In the genomic region with DNA sequence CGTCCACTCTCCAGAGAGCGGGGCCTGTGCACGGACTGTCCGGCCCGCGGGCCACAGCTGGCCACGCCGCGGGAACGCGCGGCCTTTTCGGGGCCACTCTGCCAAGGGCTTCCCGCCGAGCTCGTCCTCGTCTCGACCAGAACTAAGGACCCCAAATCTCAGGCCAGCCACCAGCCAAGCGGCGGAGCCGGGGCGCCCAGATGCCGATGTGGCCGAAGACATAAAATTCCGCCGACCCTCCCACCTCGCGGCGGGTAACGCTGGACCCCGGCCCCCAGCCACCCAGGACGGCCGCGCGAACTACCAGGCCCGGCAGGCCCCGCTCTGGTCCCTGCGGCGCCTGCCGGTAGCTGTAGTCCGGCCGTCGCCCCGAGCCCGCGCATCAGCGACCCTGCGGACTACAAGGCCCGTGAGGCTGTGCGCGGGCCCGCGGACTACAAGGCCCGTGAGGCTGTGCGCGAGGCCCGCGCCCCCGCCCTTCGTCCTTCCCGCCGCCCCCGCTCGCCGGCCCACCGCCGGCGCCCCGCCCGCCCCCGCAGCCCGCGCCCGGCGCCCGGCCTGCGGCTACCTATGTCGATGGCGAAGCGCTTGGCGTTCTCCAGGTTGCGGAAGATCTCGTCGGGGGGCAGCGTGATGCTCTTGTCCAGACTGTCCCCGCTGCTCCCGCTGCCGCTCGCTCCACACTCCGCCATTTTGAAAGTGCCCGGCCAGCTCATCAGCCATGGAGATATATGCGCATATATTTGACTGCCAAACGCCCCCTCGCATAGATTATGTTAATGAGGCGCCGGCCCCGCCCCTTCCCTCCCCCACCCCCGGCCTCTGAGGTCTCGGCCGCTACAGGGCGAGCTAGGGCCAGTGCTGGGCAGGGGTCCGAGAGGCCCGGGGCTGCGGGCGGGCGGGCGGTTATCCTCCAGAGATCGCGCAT, we compare ENCODE assay signal across 1 cellular context.
TF ChIP-seq lines count a peak whose summit lies in the region.

A gene (minus strand): TSS at position 701 of the 928 bp plus-strand sequence. CDS start 9 bp downstream, at position 692.

TF ChIP-seq in K562, 482 proteins besides CTCF, POLR2A, EP300 and RAD21 (continued from another document and continues in another):
- TF ChIP-seq, protein P1, sequence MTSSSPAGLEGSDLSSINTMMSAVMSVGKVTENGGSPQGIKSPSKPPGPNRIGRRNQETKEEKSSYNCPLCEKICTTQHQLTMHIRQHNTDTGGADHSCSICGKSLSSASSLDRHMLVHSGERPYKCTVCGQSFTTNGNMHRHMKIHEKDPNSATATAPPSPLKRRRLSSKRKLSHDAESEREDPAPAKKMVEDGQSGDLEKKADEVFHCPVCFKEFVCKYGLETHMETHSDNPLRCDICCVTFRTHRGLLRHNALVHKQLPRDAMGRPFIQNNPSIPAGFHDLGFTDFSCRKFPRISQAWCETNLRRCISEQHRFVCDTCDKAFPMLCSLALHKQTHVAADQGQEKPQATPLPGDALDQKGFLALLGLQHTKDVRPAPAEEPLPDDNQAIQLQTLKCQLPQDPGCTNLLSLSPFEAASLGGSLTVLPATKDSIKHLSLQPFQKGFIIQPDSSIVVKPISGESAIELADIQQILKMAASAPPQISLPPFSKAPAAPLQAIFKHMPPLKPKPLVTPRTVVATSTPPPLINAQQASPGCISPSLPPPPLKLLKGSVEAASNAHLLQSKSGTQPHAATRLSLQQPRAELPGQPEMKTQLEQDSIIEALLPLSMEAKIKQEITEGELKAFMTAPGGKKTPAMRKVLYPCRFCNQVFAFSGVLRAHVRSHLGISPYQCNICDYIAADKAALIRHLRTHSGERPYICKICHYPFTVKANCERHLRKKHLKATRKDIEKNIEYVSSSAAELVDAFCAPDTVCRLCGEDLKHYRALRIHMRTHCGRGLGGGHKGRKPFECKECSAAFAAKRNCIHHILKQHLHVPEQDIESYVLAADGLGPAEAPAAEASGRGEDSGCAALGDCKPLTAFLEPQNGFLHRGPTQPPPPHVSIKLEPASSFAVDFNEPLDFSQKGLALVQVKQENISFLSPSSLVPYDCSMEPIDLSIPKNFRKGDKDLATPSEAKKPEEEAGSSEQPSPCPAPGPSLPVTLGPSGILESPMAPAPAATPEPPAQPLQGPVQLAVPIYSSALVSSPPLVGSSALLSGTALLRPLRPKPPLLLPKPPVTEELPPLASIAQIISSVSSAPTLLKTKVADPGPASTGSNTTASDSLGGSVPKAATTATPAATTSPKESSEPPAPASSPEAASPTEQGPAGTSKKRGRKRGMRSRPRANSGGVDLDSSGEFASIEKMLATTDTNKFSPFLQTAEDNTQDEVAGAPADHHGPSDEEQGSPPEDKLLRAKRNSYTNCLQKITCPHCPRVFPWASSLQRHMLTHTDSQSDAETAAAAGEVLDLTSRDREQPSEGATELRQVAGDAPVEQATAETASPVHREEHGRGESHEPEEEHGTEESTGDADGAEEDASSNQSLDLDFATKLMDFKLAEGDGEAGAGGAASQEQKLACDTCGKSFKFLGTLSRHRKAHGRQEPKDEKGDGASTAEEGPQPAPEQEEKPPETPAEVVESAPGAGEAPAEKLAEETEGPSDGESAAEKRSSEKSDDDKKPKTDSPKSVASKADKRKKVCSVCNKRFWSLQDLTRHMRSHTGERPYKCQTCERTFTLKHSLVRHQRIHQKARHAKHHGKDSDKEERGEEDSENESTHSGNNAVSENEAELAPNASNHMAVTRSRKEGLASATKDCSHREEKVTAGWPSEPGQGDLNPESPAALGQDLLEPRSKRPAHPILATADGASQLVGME (CRISPR knock-in tag; IDR thresholded peaks at IDR 0.05), result 0 out of 2 replicates have a peak, but pooled peaks have one; percentile 37
- TF ChIP-seq CCAR2 (IDR thresholded peaks at IDR 0.05; ENCODE audit: low read depth, low read length) (no peak), SAFB2 (IDR thresholded peaks at IDR 0.05; ENCODE audit: borderline replicate concordance, low read depth, low read length, severe bottlenecking) (no peak), SPI1 (IDR thresholded peaks at IDR 0.05; ENCODE audit: borderline replicate concordance, low read depth, low read length) (no peak), PRMT5 (CRISPR knock-in tag; IDR thresholded peaks at IDR 0.05) (no peak), ZNF140 (CRISPR knock-in tag; IDR thresholded peaks at IDR 0.05) (no peak), SAFB (IDR thresholded peaks at IDR 0.05; ENCODE audit: borderline replicate concordance, low read depth, low read length) (0 out of 2 replicates have a peak, but pooled peaks have one; percentile 68), MCM3 (IDR thresholded peaks at IDR 0.05) (no peak), POU5F1 (IDR thresholded peaks at IDR 0.05; ENCODE audit: borderline replicate concordance, low read depth, low read length, partially characterized antibody) (peak; percentile 84), ZNF695 (CRISPR knock-in tag; IDR thresholded peaks at IDR 0.05) (no peak), E2F3 (CRISPR knock-in tag; IDR thresholded peaks at IDR 0.05) (peak; percentile 87; the same call in 1 of the 2 replicates), MYNN (IDR thresholded peaks at IDR 0.05) (no peak), MYNN (CRISPR knock-in tag; IDR thresholded peaks at IDR 0.05) (no peak), ZBTB17 (CRISPR knock-in tag; IDR thresholded peaks at IDR 0.05) (peak; percentile 88; the same call in 1 of the 2 replicates), ZEB2 (IDR thresholded peaks at IDR 0.05) (no peak), ESRRA (IDR thresholded peaks at IDR 0.05; ENCODE audit: borderline replicate concordance, low read depth) (peak; percentile 67; the same call in 1 of the 2 replicates), HNRNPLL (IDR thresholded peaks at IDR 0.05; ENCODE audit: low read depth, low read length, poor library complexity, severe bottlenecking) (no peak), EWSR1 (IDR thresholded peaks at IDR 0.05; ENCODE audit: borderline replicate concordance, low read depth, partially characterized antibody) (no peak), ADNP (tag; IDR thresholded peaks at IDR 0.05) (no peak), MTF1 (CRISPR knock-in tag; IDR thresholded peaks at IDR 0.05; ENCODE audit: borderline replicate concordance) (no peak), RFX1 (IDR thresholded peaks at IDR 0.05) (no peak), KLF16 (IDR thresholded peaks at IDR 0.05) (no peak), ELF2 (CRISPR knock-in tag; IDR thresholded peaks at IDR 0.05) (no peak), GATAD2B (IDR thresholded peaks at IDR 0.05; ENCODE audit: borderline replicate concordance) (0 out of 2 replicates have a peak, but pooled peaks have one; percentile 54), HNRNPK (IDR thresholded peaks at IDR 0.05; ENCODE audit: low read depth, low read length, poor library complexity, severe bottlenecking) (no peak), KLF10 (CRISPR knock-in tag; IDR thresholded peaks at IDR 0.05) (no peak), KHSRP (IDR thresholded peaks at IDR 0.05) (no peak), STAG1 (CRISPR knock-in tag; IDR thresholded peaks at IDR 0.05; ENCODE audit: borderline replicate concordance) (no peak; the same call in 1 of the 2 replicates), NUFIP1 (IDR thresholded peaks at IDR 0.05; ENCODE audit: partially characterized antibody) (no peak), MTA1 (IDR thresholded peaks at IDR 0.05; ENCODE audit: borderline replicate concordance) (no peak), LCOR (CRISPR knock-in tag; IDR thresholded peaks at IDR 0.05) (0 out of 2 replicates have a peak, but pooled peaks have one; percentile 50), RBM22 (IDR thresholded peaks at IDR 0.05; ENCODE audit: low read depth, low read length, poor library complexity, severe bottlenecking) (no peak), NR4A1 (CRISPR knock-in tag; IDR thresholded peaks at IDR 0.05) (no peak), NR4A1 (tag; IDR thresholded peaks at IDR 0.05) (peak; percentile 78; the same call in 1 of the 2 replicates), POLR2AphosphoS2 (IDR thresholded peaks at IDR 0.05; ENCODE audit: low read length) (no peak), MED1 (CRISPR knock-in tag; IDR thresholded peaks at IDR 0.05; ENCODE audit: borderline replicate concordance) (no peak), RAD51 (IDR thresholded peaks at IDR 0.05; ENCODE audit: borderline replicate concordance, low read depth) (no peak)
- TF ChIP-seq, protein P2, sequence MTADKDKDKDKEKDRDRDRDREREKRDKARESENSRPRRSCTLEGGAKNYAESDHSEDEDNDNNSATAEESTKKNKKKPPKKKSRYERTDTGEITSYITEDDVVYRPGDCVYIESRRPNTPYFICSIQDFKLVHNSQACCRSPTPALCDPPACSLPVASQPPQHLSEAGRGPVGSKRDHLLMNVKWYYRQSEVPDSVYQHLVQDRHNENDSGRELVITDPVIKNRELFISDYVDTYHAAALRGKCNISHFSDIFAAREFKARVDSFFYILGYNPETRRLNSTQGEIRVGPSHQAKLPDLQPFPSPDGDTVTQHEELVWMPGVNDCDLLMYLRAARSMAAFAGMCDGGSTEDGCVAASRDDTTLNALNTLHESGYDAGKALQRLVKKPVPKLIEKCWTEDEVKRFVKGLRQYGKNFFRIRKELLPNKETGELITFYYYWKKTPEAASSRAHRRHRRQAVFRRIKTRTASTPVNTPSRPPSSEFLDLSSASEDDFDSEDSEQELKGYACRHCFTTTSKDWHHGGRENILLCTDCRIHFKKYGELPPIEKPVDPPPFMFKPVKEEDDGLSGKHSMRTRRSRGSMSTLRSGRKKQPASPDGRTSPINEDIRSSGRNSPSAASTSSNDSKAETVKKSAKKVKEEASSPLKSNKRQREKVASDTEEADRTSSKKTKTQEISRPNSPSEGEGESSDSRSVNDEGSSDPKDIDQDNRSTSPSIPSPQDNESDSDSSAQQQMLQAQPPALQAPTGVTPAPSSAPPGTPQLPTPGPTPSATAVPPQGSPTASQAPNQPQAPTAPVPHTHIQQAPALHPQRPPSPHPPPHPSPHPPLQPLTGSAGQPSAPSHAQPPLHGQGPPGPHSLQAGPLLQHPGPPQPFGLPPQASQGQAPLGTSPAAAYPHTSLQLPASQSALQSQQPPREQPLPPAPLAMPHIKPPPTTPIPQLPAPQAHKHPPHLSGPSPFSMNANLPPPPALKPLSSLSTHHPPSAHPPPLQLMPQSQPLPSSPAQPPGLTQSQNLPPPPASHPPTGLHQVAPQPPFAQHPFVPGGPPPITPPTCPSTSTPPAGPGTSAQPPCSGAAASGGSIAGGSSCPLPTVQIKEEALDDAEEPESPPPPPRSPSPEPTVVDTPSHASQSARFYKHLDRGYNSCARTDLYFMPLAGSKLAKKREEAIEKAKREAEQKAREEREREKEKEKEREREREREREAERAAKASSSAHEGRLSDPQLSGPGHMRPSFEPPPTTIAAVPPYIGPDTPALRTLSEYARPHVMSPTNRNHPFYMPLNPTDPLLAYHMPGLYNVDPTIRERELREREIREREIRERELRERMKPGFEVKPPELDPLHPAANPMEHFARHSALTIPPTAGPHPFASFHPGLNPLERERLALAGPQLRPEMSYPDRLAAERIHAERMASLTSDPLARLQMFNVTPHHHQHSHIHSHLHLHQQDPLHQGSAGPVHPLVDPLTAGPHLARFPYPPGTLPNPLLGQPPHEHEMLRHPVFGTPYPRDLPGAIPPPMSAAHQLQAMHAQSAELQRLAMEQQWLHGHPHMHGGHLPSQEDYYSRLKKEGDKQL (CRISPR knock-in tag; IDR thresholded peaks at IDR 0.05; ENCODE audit: borderline replicate concordance), result no peak
- TF ChIP-seq, protein P3, sequence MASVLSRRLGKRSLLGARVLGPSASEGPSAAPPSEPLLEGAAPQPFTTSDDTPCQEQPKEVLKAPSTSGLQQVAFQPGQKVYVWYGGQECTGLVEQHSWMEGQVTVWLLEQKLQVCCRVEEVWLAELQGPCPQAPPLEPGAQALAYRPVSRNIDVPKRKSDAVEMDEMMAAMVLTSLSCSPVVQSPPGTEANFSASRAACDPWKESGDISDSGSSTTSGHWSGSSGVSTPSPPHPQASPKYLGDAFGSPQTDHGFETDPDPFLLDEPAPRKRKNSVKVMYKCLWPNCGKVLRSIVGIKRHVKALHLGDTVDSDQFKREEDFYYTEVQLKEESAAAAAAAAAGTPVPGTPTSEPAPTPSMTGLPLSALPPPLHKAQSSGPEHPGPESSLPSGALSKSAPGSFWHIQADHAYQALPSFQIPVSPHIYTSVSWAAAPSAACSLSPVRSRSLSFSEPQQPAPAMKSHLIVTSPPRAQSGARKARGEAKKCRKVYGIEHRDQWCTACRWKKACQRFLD (CRISPR knock-in tag; IDR thresholded peaks at IDR 0.05), result peak; percentile 99
- TF ChIP-seq, protein P4, sequence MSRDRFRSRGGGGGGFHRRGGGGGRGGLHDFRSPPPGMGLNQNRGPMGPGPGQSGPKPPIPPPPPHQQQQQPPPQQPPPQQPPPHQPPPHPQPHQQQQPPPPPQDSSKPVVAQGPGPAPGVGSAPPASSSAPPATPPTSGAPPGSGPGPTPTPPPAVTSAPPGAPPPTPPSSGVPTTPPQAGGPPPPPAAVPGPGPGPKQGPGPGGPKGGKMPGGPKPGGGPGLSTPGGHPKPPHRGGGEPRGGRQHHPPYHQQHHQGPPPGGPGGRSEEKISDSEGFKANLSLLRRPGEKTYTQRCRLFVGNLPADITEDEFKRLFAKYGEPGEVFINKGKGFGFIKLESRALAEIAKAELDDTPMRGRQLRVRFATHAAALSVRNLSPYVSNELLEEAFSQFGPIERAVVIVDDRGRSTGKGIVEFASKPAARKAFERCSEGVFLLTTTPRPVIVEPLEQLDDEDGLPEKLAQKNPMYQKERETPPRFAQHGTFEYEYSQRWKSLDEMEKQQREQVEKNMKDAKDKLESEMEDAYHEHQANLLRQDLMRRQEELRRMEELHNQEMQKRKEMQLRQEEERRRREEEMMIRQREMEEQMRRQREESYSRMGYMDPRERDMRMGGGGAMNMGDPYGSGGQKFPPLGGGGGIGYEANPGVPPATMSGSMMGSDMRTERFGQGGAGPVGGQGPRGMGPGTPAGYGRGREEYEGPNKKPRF (IDR thresholded peaks at IDR 0.05; ENCODE audit: low read depth, low read length), result no peak
- TF ChIP-seq, protein P5, sequence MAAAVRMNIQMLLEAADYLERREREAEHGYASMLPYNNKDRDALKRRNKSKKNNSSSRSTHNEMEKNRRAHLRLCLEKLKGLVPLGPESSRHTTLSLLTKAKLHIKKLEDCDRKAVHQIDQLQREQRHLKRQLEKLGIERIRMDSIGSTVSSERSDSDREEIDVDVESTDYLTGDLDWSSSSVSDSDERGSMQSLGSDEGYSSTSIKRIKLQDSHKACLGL (CRISPR knock-in tag; IDR thresholded peaks at IDR 0.05; ENCODE audit: borderline replicate concordance, poor library complexity, severe bottlenecking), result no peak
- TF ChIP-seq, protein P6, sequence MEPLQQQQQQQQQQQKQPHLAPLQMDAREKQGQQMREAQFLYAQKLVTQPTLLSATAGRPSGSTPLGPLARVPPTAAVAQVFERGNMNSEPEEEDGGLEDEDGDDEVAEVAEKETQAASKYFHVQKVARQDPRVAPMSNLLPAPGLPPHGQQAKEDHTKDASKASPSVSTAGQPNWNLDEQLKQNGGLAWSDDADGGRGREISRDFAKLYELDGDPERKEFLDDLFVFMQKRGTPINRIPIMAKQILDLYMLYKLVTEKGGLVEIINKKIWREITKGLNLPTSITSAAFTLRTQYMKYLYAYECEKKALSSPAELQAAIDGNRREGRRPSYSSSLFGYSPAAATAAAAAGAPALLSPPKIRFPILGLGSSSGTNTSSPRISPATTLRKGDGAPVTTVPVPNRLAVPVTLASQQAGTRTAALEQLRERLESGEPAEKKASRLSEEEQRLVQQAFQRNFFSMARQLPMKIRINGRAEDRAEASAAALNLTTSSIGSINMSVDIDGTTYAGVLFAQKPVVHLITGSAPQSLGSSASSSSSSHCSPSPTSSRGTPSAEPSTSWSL (CRISPR knock-in tag; IDR thresholded peaks at IDR 0.05; ENCODE audit: borderline replicate concordance), result no peak
- TF ChIP-seq, protein P7, sequence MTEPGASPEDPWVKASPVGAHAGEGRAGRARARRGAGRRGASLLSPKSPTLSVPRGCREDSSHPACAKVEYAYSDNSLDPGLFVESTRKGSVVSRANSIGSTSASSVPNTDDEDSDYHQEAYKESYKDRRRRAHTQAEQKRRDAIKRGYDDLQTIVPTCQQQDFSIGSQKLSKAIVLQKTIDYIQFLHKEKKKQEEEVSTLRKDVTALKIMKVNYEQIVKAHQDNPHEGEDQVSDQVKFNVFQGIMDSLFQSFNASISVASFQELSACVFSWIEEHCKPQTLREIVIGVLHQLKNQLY (CRISPR knock-in tag; conservative IDR thresholded peaks at IDR 0.05), result no peak
